ENCODE assay signal across 8 cellular contexts in the genomic region with DNA sequence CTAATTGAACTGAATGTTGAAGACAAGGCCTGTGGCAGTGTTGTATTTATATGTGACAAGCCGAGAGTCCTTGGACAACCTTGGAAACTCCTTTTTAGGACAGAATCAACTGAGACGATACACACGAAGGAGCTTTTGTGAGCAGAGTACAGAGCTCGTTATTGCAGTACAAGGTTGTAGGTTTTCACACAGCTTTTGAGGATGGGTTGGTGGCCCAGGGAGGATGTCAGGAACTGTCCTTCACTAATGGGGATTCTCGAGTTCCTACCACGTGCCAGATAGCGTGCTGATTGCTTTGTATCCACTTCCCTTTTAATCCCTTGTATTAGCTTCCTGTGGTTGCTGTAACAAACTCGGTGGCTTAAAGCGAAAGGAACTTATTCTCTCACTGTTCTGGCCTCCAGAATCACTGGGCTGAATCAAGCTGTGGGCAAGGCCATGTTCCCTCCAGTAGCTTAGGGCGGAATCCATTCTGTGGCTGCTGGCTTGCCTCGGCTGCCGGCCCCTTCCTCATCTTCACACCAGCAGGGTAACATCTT. TPM values are rescaled to one million over a fixed set of nuclear protein-coding genes. Genes with fewer than 3 reads are reported as not detected.
DNase-seq lines count a peak whose midpoint lies in the region; ATAC-seq, FAIRE-seq and TF ChIP-seq lines count a peak whose summit lies in the region.

No MANE protein-coding gene starts in this region.

- H3K4me2 ChIP-seq in trophoblast cell (ENCODE audit: low read length) (no peak overlapping the region), hepatocyte (no peak overlapping the region)

- H2AFZ ChIP-seq in trophoblast cell (ENCODE audit: insufficient read depth, low read length, poor library complexity) (no peak overlapping the region), hepatocyte (no peak overlapping the region)

- H4K91ac ChIP-seq in trophoblast cell (ENCODE audit: low read depth, low read length), result no peak overlapping the region

- no peak overlapping the region for H2BK12ac ChIP-seq in trophoblast cell (ENCODE audit: low read length)

- H4K20me1 ChIP-seq in hepatocyte (ENCODE audit: insufficient read depth, poor library complexity, severe bottlenecking), result no peaks in the 10 kb centered on the region

- no peak overlapping the region for H2AK5ac ChIP-seq in trophoblast cell (ENCODE audit: low read length)

- intact Hi-C loops in adrenal gland (cut with DNase I), result no loop called here

- H2BK5ac ChIP-seq in trophoblast cell (ENCODE audit: low read depth, low read length, poor library complexity), result no peak overlapping the region

- H2BK120ac ChIP-seq in trophoblast cell (ENCODE audit: insufficient read depth, low read length, poor library complexity), result no peak overlapping the region

- peak; percentile 34 for ATAC-seq in GM21576 (IDR thresholded peaks at IDR 0.05; ENCODE audit: unreplicated experiment)

- H3K4me1 ChIP-seq in adrenal gland (replicated peaks in 1 of 2) (peaks cover 27 to 52% of the 10 kb centered on the region in 2 donors), trophoblast cell (ENCODE audit: control insufficient read depth in 1 of 2, insufficient read depth in 2 of 2, low read length in 2 of 2) (peaks cover 0 to 6% of the 10 kb centered on the region in 2 experiments), hepatocyte (ENCODE audit: insufficient read depth) (peaks cover 4% of the 10 kb centered on the region), BE2C (peaks cover 8% of the 10 kb centered on the region)

- no peak overlapping the region for H4K12ac ChIP-seq in trophoblast cell (ENCODE audit: low read depth, low read length)

- no peak overlapping the region for H4K8ac ChIP-seq in trophoblast cell (ENCODE audit: low read depth, low read length)

- DNase-seq in GM12892 (ENCODE audit: insufficient read length) (no peak), Kasumi-1 (lab: John Stamatoyannopoulos, UW) (peak; percentile 97 to 98), adrenal gland (peak in 5 of 7 donors; percentile 31 to 53 (median 35)), trophoblast cell (peak in 1 of 2 donors; percentile 36), hepatocyte (ENCODE audit: low spot score) (no peak), NCI-H2107 (lab: John Stamatoyannopoulos, UW) (no peak), BE2C (no peak)

- peak overlapping the region; percentile 23 for H3K4ac ChIP-seq in trophoblast cell (ENCODE audit: low read depth, low read length)

- TF ChIP-seq CTCF in adrenal gland (IDR thresholded peaks at IDR 0.05) (no peak), hepatocyte (IDR thresholded peaks at IDR 0.05; ENCODE audit: poor library complexity) (no peak), BE2C (IDR thresholded peaks at IDR 0.05; ENCODE audit: low read depth, low read length) (no peak)

- FAIRE-seq in GM12892 (lab: Jason Lieb, UNC), result peak; percentile 95

- no peaks in the 10 kb centered on the region for H3K9me3 ChIP-seq in adrenal gland (replicated peaks in 1 of 3)
- no peaks in the 10 kb centered on the region for H3K9me3 ChIP-seq in trophoblast cell (ENCODE audit: insufficient read depth, low read depth, low read length)
- H3K9me3 ChIP-seq in hepatocyte (ENCODE audit: low read depth), result no peaks in the 10 kb centered on the region
- H3K9me3 ChIP-seq in BE2C, result no peaks in the 10 kb centered on the region

- H3K4me3 ChIP-seq in adrenal gland, result no peak overlapping the region
- H3K4me3 ChIP-seq in trophoblast cell (ENCODE audit: low read depth, low read length), result no peak overlapping the region
- no peak overlapping the region for H3K4me3 ChIP-seq in hepatocyte
- no peak overlapping the region for H3K4me3 ChIP-seq in BE2C (ENCODE audit: low read depth, low read length)

- H3K9ac ChIP-seq in trophoblast cell (ENCODE audit: low read length), result no peak overlapping the region

- no peak overlapping the region for H3K23ac ChIP-seq in trophoblast cell (ENCODE audit: low read length)

- no peaks in the 10 kb centered on the region for H3K79me1 ChIP-seq in trophoblast cell (ENCODE audit: low read length)

- peak overlapping the region; percentile 27 for H3K18ac ChIP-seq in trophoblast cell (ENCODE audit: low read length)

- peak; percentile 77 for TF ChIP-seq POLR2A in GM12892 (IDR thresholded peaks at IDR 0.05; ENCODE audit: low read depth, low read length)
- TF ChIP-seq POLR2A in adrenal gland (IDR thresholded peaks at IDR 0.05), result no peak

- H3K27ac ChIP-seq in adrenal gland, result peak overlapping the region; percentile 11 to 80 (median 56)
- H3K27ac ChIP-seq in trophoblast cell (ENCODE audit: low read depth, low read length), result no peak overlapping the region
- no peak overlapping the region for H3K27ac ChIP-seq in hepatocyte

- H3K36me3 ChIP-seq in adrenal gland (replicated peaks in 1 of 2) (no peaks in the 10 kb centered on the region), trophoblast cell (ENCODE audit: control insufficient read depth in 1 of 2, insufficient read depth in 2 of 2, low read length in 2 of 2) (peaks cover 0 to 4% of the 10 kb centered on the region in 2 experiments), hepatocyte (replicated peaks; ENCODE audit: insufficient read depth, low read depth) (no peaks in the 10 kb centered on the region), BE2C (no peaks in the 10 kb centered on the region)

- H3K27me3 ChIP-seq in adrenal gland (no peaks in the 10 kb centered on the region), trophoblast cell (ENCODE audit: insufficient read depth, low read length) (no peaks in the 10 kb centered on the region), hepatocyte (no peaks in the 10 kb centered on the region), BE2C (no peaks in the 10 kb centered on the region)

- H3K9me2 ChIP-seq in hepatocyte (replicated peaks; ENCODE audit: insufficient read depth), result no peaks in the 10 kb centered on the region

- H3K79me2 ChIP-seq in trophoblast cell (ENCODE audit: control insufficient read depth, insufficient read depth, low read length, poor library complexity) (no peaks in the 10 kb centered on the region), hepatocyte (peaks cover 50% of the 10 kb centered on the region)

- WGBS in adrenal gland, 4 donors, result 43 to 53% (median 49%) methylated on average over 12 of the region's 12 CpGs
- no CpG with 5 or more reads among the region's 12 CpGs for WGBS in trophoblast cell (ENCODE audit: extremely low coverage, insufficient coverage, insufficient read length)
- WGBS in hepatocyte (ENCODE audit: low lambda C conversion rate, missing lambda C conversion rate), result 82% methylated on average over 12 of the region's 12 CpGs

- no peak overlapping the region for H3K14ac ChIP-seq in trophoblast cell (ENCODE audit: low read length)

RNA-seq across cellular contexts. Expression of a gene that starts 20.2 kb away (rescaled TPM):
- 22.2 TPM for polyA plus RNA-seq in GM12892 (2012; ENCODE audit: missing spikeins)
- 10 to 100 TPM; 17.8 to 40.5 (median 32.9) TPM for total RNA-seq in adrenal gland
- 10 to 100 TPM in 1 of 3 donors, 1 to 10 TPM in 2; 8.8 to 10.8 (median 9.5) TPM for polyA plus RNA-seq in adrenal gland
- 16.3 TPM in 2 replicates for polyA plus RNA-seq in trophoblast cell (2013)
- total RNA-seq in hepatocyte, result 9.2 and 13.1 TPM in 2 replicates
- polyA plus RNA-seq in hepatocyte, result 6.2 and 7.9 TPM in 2 replicates
- 10.4 TPM for polyA plus RNA-seq in BE2C (2012; ENCODE audit: insufficient read depth, insufficient read length, low read depth)

Comparison
In these comparisons a context has a peak if more than half of its experiments do, and no peak if none do; other contexts are left out.
1. DNase-seq: peak in Kasumi-1 (2 of 2) and adrenal gland (5 of 7); none in GM12892 (single experiment), hepatocyte (single experiment), NCI-H2107 (single experiment) and BE2C (single experiment).
2. H3K27ac ChIP-seq: peak in adrenal gland (5 of 5); none in trophoblast cell (single experiment) and hepatocyte (single experiment).